ENCODE assay signal across 16 cellular contexts in the genomic region with DNA sequence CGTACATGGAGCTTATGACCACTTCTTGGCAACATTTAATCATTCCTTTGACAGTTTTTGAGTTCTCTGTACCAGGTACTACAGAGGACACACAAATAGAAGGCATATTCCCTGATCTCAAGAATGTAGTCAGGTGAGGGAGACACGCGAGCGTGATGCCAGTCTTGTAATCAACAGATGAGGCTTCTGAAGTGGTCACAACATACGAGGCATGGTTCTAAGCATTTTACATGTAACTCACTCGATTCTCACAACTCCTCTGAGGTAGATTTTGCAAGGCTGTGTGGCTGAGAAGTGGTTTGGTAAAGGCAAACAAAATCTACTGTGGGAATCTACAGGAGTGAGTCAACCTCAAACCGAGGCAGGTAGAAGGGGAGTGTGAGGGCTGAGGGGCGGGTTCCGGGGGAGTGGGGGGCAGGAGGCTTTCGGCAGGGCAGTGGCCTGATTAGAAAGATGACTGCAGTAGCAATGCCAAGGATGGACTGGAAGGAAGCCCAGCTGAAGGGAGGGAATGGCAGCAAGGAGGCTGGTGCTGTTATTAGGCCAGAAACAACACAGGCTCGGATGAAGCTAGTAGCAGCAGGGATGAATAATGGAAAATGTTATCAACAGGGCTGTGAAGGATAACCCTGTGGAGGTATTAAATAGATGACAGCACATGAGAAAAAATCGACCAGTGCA.
DNase-seq lines count a peak whose midpoint lies in the region; ATAC-seq, FAIRE-seq and TF ChIP-seq lines count a peak whose summit lies in the region.
"Had no signal": no experiment of that assay in that cellular context is flagged by ENCODE, and none has a peak within 500 bp of the region (broad histone marks: within the 10 kb centered on the region; RNA-seq: fewer than 3 reads in every experiment).

No MANE protein-coding gene starts in this region.

- H3K9me3 ChIP-seq in left lung = no peaks in the 10 kb centered on the region

- no peaks in the 10 kb centered on the region for H3K4me1 ChIP-seq in left lung
- H3K4me1 ChIP-seq in mesendoderm (ENCODE audit: control insufficient read depth, low read depth, low read length) = no peaks in the 10 kb centered on the region

- H2BK15ac ChIP-seq in mesendoderm (replicated peaks; ENCODE audit: low read depth) = no peak overlapping the region

- H3K4me2 ChIP-seq in mesendoderm (ENCODE audit: low read length) = no peak overlapping the region

- H3K56ac ChIP-seq in mesendoderm (ENCODE audit: low read length) = no peak overlapping the region

- H3K4me3 ChIP-seq in left lung (no peak overlapping the region), mesendoderm (ENCODE audit: low read length) (no peak overlapping the region)
- H3K4me3 ChIP-seq: dorsolateral prefrontal cortex, GM12878 had no signal

- peaks cover 10% of the 10 kb centered on the region for H3K4me1 Mint-ChIP-seq in activated naive CD8-positive, alpha-beta T cell (ENCODE audit: low read depth)
- H3K4me1 Mint-ChIP-seq in activated naive CD8-positive, alpha-beta T cell treated with anti-CD3 and anti-CD28 coated beads for 36 hours = peaks cover 5% of the 10 kb centered on the region

- H4K8ac ChIP-seq in mesendoderm (ENCODE audit: low read depth, low read length) = no peak overlapping the region

- no peak overlapping the region for H3K23ac ChIP-seq in mesendoderm (ENCODE audit: low read length)

- H2BK120ac ChIP-seq in mesendoderm (ENCODE audit: low read depth, low read length) = no peak overlapping the region

- H3K36me3 Mint-ChIP-seq in activated naive CD8-positive, alpha-beta T cell = no peaks in the 10 kb centered on the region
- H3K36me3 Mint-ChIP-seq in activated naive CD8-positive, alpha-beta T cell treated with anti-CD3 and anti-CD28 coated beads for 36 hours = peaks cover 3% of the 10 kb centered on the region
- H3K36me3 Mint-ChIP-seq: IgD-negative memory B cell had no signal

- H3K27me3 ChIP-seq in left lung (no peaks in the 10 kb centered on the region), mesendoderm (ENCODE audit: insufficient read depth, low read length, poor library complexity) (no peaks in the 10 kb centered on the region)
- H3K27me3 ChIP-seq: dorsolateral prefrontal cortex had no signal

- intact Hi-C loops in left lung (cut with DNase I) = no loop called here

- H2BK5ac ChIP-seq in mesendoderm (ENCODE audit: low read length) = no peak overlapping the region

- no peak for FAIRE-seq in D721Med (lab: Jason Lieb, UNC)
- FAIRE-seq: GM12878 had no signal

- TF ChIP-seq CTCF in left lung (IDR thresholded peaks at IDR 0.05) (no peak), D721Med (IDR thresholded peaks at IDR 0.05; ENCODE audit: insufficient read depth, missing control alignments) (no peak)

- H3K9ac ChIP-seq in mesendoderm (ENCODE audit: low read length) = no peak overlapping the region

- H3K36me3 ChIP-seq in left lung = no peaks in the 10 kb centered on the region
- no peaks in the 10 kb centered on the region for H3K36me3 ChIP-seq in mesendoderm (ENCODE audit: control insufficient read depth, insufficient read depth, low read length)

- H3K4ac ChIP-seq in mesendoderm (ENCODE audit: low read depth, low read length) = no peak overlapping the region

- no peaks in the 10 kb centered on the region for H3K79me1 ChIP-seq in mesendoderm (ENCODE audit: low read length)

- peak; percentile 80 for ATAC-seq in left lung
- ATAC-seq in stimulated activated naive CD8-positive, alpha-beta T cell treated with anti-CD3 and anti-CD28 coated beads, Interleukin-15, Interleukin-2, amounts not matched to agents 100 U/mL and 50 U/mL, for 24 hours = peak; percentile 54
- no peak for ATAC-seq in HG02763 (IDR thresholded peaks at IDR 0.05; ENCODE audit: unreplicated experiment)
- ATAC-seq: GM12878 had no signal

- H3K18ac ChIP-seq in mesendoderm (ENCODE audit: low read length) = no peak overlapping the region

- no CpG with 5 or more reads among the region's 12 CpGs for WGBS in mesendoderm (ENCODE audit: extremely low coverage, insufficient coverage, low lambda C conversion rate)

- no peaks in the 10 kb centered on the region for H3K27me3 Mint-ChIP-seq in activated naive CD8-positive, alpha-beta T cell
- no peaks in the 10 kb centered on the region for H3K27me3 Mint-ChIP-seq in activated naive CD8-positive, alpha-beta T cell treated with anti-CD3 and anti-CD28 coated beads for 36 hours
- H3K27me3 Mint-ChIP-seq: IgD-negative memory B cell had no signal

- DNase-seq in activated naive CD8-positive, alpha-beta T cell treated with anti-CD3 and anti-CD28 coated beads for 36 hours = no peak
- DNase-seq in amniotic epithelial cell (ENCODE audit: low read depth) = peak; percentile 52
- no peak for DNase-seq in left lung
- no peak for DNase-seq in stimulated activated naive CD8-positive, alpha-beta T cell treated with anti-CD3 and anti-CD28 coated beads, Interleukin-15, Interleukin-2, amounts not matched to agents 100 U/mL and 50 U/mL, for 24 hours
- DNase-seq in D721Med (ENCODE audit: insufficient read length, low spot score) = no peak
- no peak for DNase-seq in mesendoderm
- DNase-seq: erythroblast; midbrain; NCI-H187; stimulated activated CD4-positive, alpha-beta T cell treated with anti-CD3 and anti-CD28 coated beads, Interleukin-1b, Interleukin-23, amount 100 ng/mL, for 48 hours had no signal

- no peak overlapping the region for H3K4me3 Mint-ChIP-seq in activated naive CD8-positive, alpha-beta T cell
- no peak overlapping the region for H3K4me3 Mint-ChIP-seq in activated naive CD8-positive, alpha-beta T cell treated with anti-CD3 and anti-CD28 coated beads for 36 hours
- H3K4me3 Mint-ChIP-seq: IgD-negative memory B cell had no signal

- H2AK5ac ChIP-seq in mesendoderm (ENCODE audit: low read length) = no peak overlapping the region

- peak overlapping the region; percentile 64 for H3K27ac Mint-ChIP-seq in activated naive CD8-positive, alpha-beta T cell
- no peak overlapping the region for H3K27ac Mint-ChIP-seq in activated naive CD8-positive, alpha-beta T cell treated with anti-CD3 and anti-CD28 coated beads for 36 hours

- H3K27ac ChIP-seq in left lung (no peak overlapping the region), mesendoderm (ENCODE audit: low read depth, low read length) (no peak overlapping the region)
- H3K27ac ChIP-seq: VCaP had no signal

- no peaks in the 10 kb centered on the region for H3K9me3 Mint-ChIP-seq in activated naive CD8-positive, alpha-beta T cell (ENCODE audit: low read depth)
- no peaks in the 10 kb centered on the region for H3K9me3 Mint-ChIP-seq in activated naive CD8-positive, alpha-beta T cell treated with anti-CD3 and anti-CD28 coated beads for 36 hours
- H3K9me3 Mint-ChIP-seq: IgD-negative memory B cell had no signal

- no peaks in the 10 kb centered on the region for H3K79me2 ChIP-seq in mesendoderm (ENCODE audit: control insufficient read depth, insufficient read depth, low read length)

- no peak overlapping the region for H4K5ac ChIP-seq in mesendoderm (ENCODE audit: low read length)
